In the genomic region with DNA sequence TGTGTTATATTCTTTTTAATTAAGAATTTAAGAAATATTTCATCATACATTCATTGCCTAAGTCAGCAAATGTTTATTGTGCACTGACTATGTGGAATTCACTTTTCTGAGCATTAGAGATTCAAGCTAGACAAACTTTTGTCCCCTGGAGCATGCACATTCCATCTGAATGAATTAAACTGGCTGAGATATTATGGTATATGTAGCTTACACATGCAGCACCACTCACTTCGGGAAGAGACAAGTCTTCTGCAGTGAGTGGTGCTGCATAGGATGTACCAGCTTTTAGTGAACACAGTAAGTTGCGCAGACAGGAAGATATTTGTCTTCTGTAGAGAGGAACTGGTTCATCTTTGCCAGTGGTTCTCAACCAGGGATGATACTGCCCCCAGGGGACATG, we compare ENCODE assay signal across 1 cellular context.
TF ChIP-seq lines count a peak whose summit lies in the region.

No MANE protein-coding gene starts in this region.

TF ChIP-seq in IMR-90, 13 proteins besides CTCF, POLR2A, EP300 and RAD21 (continued from another document):
- TF ChIP-seq, protein P1, sequence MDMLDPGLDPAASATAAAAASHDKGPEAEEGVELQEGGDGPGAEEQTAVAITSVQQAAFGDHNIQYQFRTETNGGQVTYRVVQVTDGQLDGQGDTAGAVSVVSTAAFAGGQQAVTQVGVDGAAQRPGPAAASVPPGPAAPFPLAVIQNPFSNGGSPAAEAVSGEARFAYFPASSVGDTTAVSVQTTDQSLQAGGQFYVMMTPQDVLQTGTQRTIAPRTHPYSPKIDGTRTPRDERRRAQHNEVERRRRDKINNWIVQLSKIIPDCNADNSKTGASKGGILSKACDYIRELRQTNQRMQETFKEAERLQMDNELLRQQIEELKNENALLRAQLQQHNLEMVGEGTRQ (IDR thresholded peaks at IDR 0.05; ENCODE audit: low read depth, low read length), result no peak
- TF ChIP-seq SMC3 (IDR thresholded peaks at IDR 0.05; ENCODE audit: low read depth, low read length) (no peak), FOS (IDR thresholded peaks at IDR 0.05; ENCODE audit: low read depth, low read length) (no peak), RCOR1 (IDR thresholded peaks at IDR 0.05; ENCODE audit: insufficient replicate concordance, low read length) (no peak)
